8 cellular contexts compared by ENCODE assay signal in the genomic region with DNA sequence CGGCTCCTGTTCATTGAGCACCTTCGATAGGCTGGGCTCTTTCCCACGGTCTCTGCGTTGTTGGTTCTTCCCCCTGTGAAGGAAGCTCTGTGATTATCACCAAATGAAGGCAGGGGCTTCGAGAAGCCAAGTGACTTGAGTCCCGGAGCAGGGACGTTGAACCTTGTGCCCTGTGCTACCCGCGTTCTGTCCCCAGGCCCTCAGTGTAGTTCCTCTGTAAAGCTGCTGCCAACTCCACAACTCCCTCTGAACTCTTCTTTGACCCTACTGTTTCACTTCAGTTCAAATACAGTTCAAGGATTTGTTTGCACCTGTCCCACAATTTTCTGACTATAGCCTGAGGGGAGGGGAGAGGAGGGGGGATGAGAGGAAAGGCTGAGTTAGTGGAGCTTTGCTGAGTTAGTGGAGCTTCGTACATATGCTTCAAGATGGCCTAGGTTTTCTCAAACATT. TPM values are rescaled to one million over a fixed set of nuclear protein-coding genes. Genes with fewer than 3 reads are reported as not detected.
DNase-seq lines count a peak whose midpoint lies in the region; ATAC-seq and TF ChIP-seq lines count a peak whose summit lies in the region.

No MANE protein-coding gene starts in this region.

- no peak for ATAC-seq in GM18868 (IDR thresholded peaks at IDR 0.05; ENCODE audit: unreplicated experiment)
- no peak for ATAC-seq in GM18873 (IDR thresholded peaks at IDR 0.05; ENCODE audit: low FRiP score, unreplicated experiment)

- 6 to 14% methylated on average over 9 to 10 of the region's 10 CpGs for WGBS in ectodermal cell, 2 experiments

- no peaks in the 10 kb centered on the region for H3K27me3 ChIP-seq in ectodermal cell (ENCODE audit: control insufficient read depth, insufficient read depth, low read length, poor library complexity, severe bottlenecking)

- peaks cover 6% of the 10 kb centered on the region for H3K4me1 Mint-ChIP-seq in nephron

- H3K9me3 ChIP-seq in ectodermal cell (ENCODE audit: control insufficient read depth, low read length) = no peaks in the 10 kb centered on the region

- peaks cover 7% of the 10 kb centered on the region for H3K4me1 ChIP-seq in ectodermal cell (ENCODE audit: control insufficient read depth, insufficient read depth, low read length)

- no peak for TF ChIP-seq CTCF in nephron (IDR thresholded peaks at IDR 0.05; ENCODE audit: unreplicated experiment in 3 of 3)

- H3K36me3 Mint-ChIP-seq in nephron (ENCODE audit: low read depth) = peaks cover 12% of the 10 kb centered on the region

- peak overlapping the region; percentile 38 for H3K4me3 ChIP-seq in ectodermal cell (ENCODE audit: insufficient read depth, low read depth, low read length)

- H3K36me3 ChIP-seq in ectodermal cell (ENCODE audit: control insufficient read depth, insufficient read depth, low read length) = peaks cover 5% of the 10 kb centered on the region

- H3K27me3 Mint-ChIP-seq in nephron (ENCODE audit: low read depth) = no peaks in the 10 kb centered on the region

- peak overlapping the region; percentile 96 to 100 (median 100) for H3K27ac Mint-ChIP-seq in nephron

- DNase-seq in NCI-H1694 treated with DMSO at 0.1 percent for 48 hours (lab: John Stamatoyannopoulos, UW) (peak; percentile 29), NCI-H1694 (lab: John Stamatoyannopoulos, UW) (no peak), NCI-H526 treated with DMSO at 0.1 percent for 48 hours (lab: John Stamatoyannopoulos, UW) (peak; percentile 55)
- no peak for DNase-seq in stimulated activated naive CD4-positive, alpha-beta T cell (lab: John Stamatoyannopoulos, UW)

- H3K27ac ChIP-seq in ectodermal cell (ENCODE audit: insufficient read depth, low read depth, low read length, poor library complexity, severe bottlenecking) = peak overlapping the region; percentile 95

- peaks cover 9% of the 10 kb centered on the region for H3K9me3 Mint-ChIP-seq in nephron

- H3K4me3 Mint-ChIP-seq in nephron = peak overlapping the region; percentile 95 to 99 (median 98)

RNA-seq across cellular contexts. Expression of a gene that starts 0.6 kb away (rescaled TPM):
- polyA plus RNA-seq in ectodermal cell (2013, experiment 1 of 4) = 27.8 TPM
- polyA plus RNA-seq in ectodermal cell (2013, experiment 2 of 4) = 36.5 TPM
- 23.9 TPM for polyA plus RNA-seq in ectodermal cell (2013, experiment 3 of 4)
- polyA plus RNA-seq in ectodermal cell (2013, experiment 4 of 4) = 25.9 TPM

Comparison
In these comparisons a context has a peak if more than half of its experiments do, and no peak if none do; other contexts are left out.
1. DNase-seq: peak in NCI-H1694 treated with DMSO at 0.1 percent for 48 hours (single experiment) and NCI-H526 treated with DMSO at 0.1 percent for 48 hours (single experiment); none in NCI-H1694 (single experiment) and stimulated activated naive CD4-positive, alpha-beta T cell (0 of 6).